Comparison of ENCODE assay signal across 8 cellular contexts in the genomic region with DNA sequence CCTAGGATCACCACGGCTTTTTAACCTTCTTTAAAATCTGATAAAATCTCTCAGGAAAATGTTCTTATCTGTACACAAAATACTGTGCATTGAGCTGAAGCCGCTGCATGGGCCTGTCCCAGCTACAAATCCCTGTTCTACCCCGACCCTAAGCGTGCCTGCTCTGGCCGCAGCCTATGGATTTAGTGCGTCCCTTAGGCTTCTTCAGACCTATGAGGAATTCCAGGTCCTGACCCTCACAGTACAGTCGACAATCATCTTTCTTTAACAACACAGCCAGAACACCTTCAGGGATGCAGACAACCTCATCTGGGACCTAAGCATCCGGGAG. TPM values are rescaled to one million over a fixed set of nuclear protein-coding genes. Genes with fewer than 3 reads are reported as not detected.
DNase-seq lines count a peak whose midpoint lies in the region; ATAC-seq and TF ChIP-seq lines count a peak whose summit lies in the region.

No MANE protein-coding gene starts in this region.

- H3K4me3 ChIP-seq in GM23338 (peak overlapping the region; percentile 36), mesenchymal stem cell (ENCODE audit: insufficient read depth in 1 of 2, low read depth in 1 of 2, low read length in 2 of 2) (peak overlapping the region in 1 of 2 experiments; percentile 95)

- H3K4me1 ChIP-seq in GM23338 (ENCODE audit: insufficient read depth) (peaks cover 30% of the 10 kb centered on the region), mesenchymal stem cell (ENCODE audit: control insufficient read depth, insufficient read depth, low read depth, low read length) (peaks cover 6% of the 10 kb centered on the region)

- H3K4ac ChIP-seq in mesenchymal stem cell (ENCODE audit: low read depth in 1 of 2, low read length in 2 of 2): peak overlapping the region in 1 of 2 experiments; percentile 38

- H3K9me3 ChIP-seq in mesenchymal stem cell (ENCODE audit: control insufficient read depth, low read length): no peaks in the 10 kb centered on the region

- H2BK12ac ChIP-seq in mesenchymal stem cell (ENCODE audit: low read length in 2 of 2): peak overlapping the region in 1 of 2 experiments; percentile 54

- peaks cover 59% of the 10 kb centered on the region for H3K79me2 ChIP-seq in GM23338 (replicated peaks; ENCODE audit: insufficient read depth)

- H3K14ac ChIP-seq in mesenchymal stem cell (ENCODE audit: low read length in 2 of 2): no peak overlapping the region

- H4K8ac ChIP-seq in mesenchymal stem cell (ENCODE audit: low read length): peak overlapping the region; percentile 95

- peak overlapping the region; percentile 96 for H3K4me3 Mint-ChIP-seq in GM23338
- H3K4me3 Mint-ChIP-seq in WTC11: peak overlapping the region; percentile 97

- 73% methylated on average over 8 of the region's 8 CpGs for WGBS in mesenchymal stem cell

- peak overlapping the region in 1 of 2 experiments; percentile 84 for H3K23ac ChIP-seq in mesenchymal stem cell (ENCODE audit: low read length in 2 of 2)

- H2AFZ ChIP-seq in GM23338 (no peak overlapping the region), mesenchymal stem cell (ENCODE audit: low read depth, low read length) (peak overlapping the region; percentile 80)

- H2BK5ac ChIP-seq in mesenchymal stem cell (ENCODE audit: low read depth, low read length, poor library complexity, severe bottlenecking): no peak overlapping the region

- H4K91ac ChIP-seq in mesenchymal stem cell (ENCODE audit: low read length): no peak overlapping the region

- CTCF ChIA-PET in WTC11 (lab: Charles Lee): interaction anchor here (0.9 to 1.8 kb wide), 10 partner anchors 13 to 246 kb away, joined by 3 to 17 read pairs (median 6); a partner anchor contains a TSS

- no peak overlapping the region for H2AK5ac ChIP-seq in mesenchymal stem cell (ENCODE audit: low read length, severe bottlenecking)

- no peaks in the 10 kb centered on the region; the same call in 1 of the 2 replicates for H4K20me1 ChIP-seq in GM23338 (replicated peaks; ENCODE audit: insufficient read depth)

- peaks cover 20% of the 10 kb centered on the region; the same call in 1 of the 2 replicates for H3F3A ChIP-seq in GM23338 (replicated peaks; ENCODE audit: low read depth)

- H3K18ac ChIP-seq in mesenchymal stem cell (ENCODE audit: low read depth in 1 of 2, low read length in 2 of 2): peak overlapping the region in 1 of 2 experiments; percentile 45

- H3K9ac ChIP-seq in mesenchymal stem cell (ENCODE audit: low read length): no peak overlapping the region

- H3K4me2 ChIP-seq in GM23338 (peak overlapping the region; percentile 65; the same call in 1 of the 2 replicates), mesenchymal stem cell (ENCODE audit: low read length, poor library complexity, severe bottlenecking) (peak overlapping the region; percentile 44)

- H2BK120ac ChIP-seq in mesenchymal stem cell (ENCODE audit: low read depth, low read length): no peak overlapping the region

- H3K9me3 Mint-ChIP-seq in GM23338 (no peaks in the 10 kb centered on the region), WTC11 (no peaks in the 10 kb centered on the region)

- H3K27me3 ChIP-seq in GM23338 (ENCODE audit: insufficient read depth): no peaks in the 10 kb centered on the region
- H3K27me3 ChIP-seq in mesenchymal stem cell (ENCODE audit: control insufficient read depth in 1 of 2, insufficient read depth in 1 of 2, low read length in 2 of 2): no peaks in the 10 kb centered on the region

- no peak overlapping the region for H2BK15ac ChIP-seq in mesenchymal stem cell (ENCODE audit: low read depth, poor library complexity, severe bottlenecking)

- H3K4me1 Mint-ChIP-seq in GM23338 (peaks cover 22% of the 10 kb centered on the region), WTC11 (peaks cover 26% of the 10 kb centered on the region)

- no peaks in the 10 kb centered on the region for H3K9me2 ChIP-seq in GM23338 (ENCODE audit: insufficient read depth)

- peak; percentile 9 for ATAC-seq in GM23338
- peak; percentile 5 for ATAC-seq in WTC11
- ATAC-seq in HG02973 (IDR thresholded peaks at IDR 0.05; ENCODE audit: unreplicated experiment): no peak
- no peak for ATAC-seq in HG03354 (IDR thresholded peaks at IDR 0.05; ENCODE audit: poor library complexity, severe bottlenecking, unreplicated experiment)
- no peak for ATAC-seq in HG03565 (IDR thresholded peaks at IDR 0.05; ENCODE audit: unreplicated experiment)
- no peak for ATAC-seq in GM18873 (IDR thresholded peaks at IDR 0.05; ENCODE audit: low FRiP score, unreplicated experiment)

- TF ChIP-seq CTCF in 22Rv1 (IDR thresholded peaks at IDR 0.05) (no peak), GM23338 (conservative IDR thresholded peaks at IDR 0.05; ENCODE audit: low read depth in 2 of 2) (no peak), WTC11 (IDR thresholded peaks at IDR 0.05) (no peak)

- POLR2A ChIA-PET in WTC11 (lab: Charles Lee): interaction anchor here (0.6 to 1.8 kb wide), 9 partner anchors 11 to 300 kb away, joined by 3 to 29 read pairs (median 4); a partner anchor contains a TSS

- DNase-seq in GM23338 (ENCODE audit: low spot score): peak; percentile 40
- peak; percentile 29 for DNase-seq in WTC11 (ENCODE audit: low spot score)
- no peak for DNase-seq in mesenchymal stem cell

- no peak overlapping the region; the same call in 1 of the 2 replicates for H3K27ac Mint-ChIP-seq in GM23338
- peak overlapping the region; percentile 86 for H3K27ac Mint-ChIP-seq in WTC11

- peaks cover 7% of the 10 kb centered on the region for H3K27me3 Mint-ChIP-seq in GM23338 (ENCODE audit: insufficient read depth, low read depth, poor library complexity)
- H3K27me3 Mint-ChIP-seq in WTC11 (ENCODE audit: low read depth): no peaks in the 10 kb centered on the region

- H3K36me3 Mint-ChIP-seq in GM23338 (ENCODE audit: low read depth) (peaks cover 7% of the 10 kb centered on the region), WTC11 (0 out of 2 replicates have a peak, but pooled peaks cover 3% of the 10 kb centered on the region)

- H3K79me1 ChIP-seq in mesenchymal stem cell (replicated peaks; ENCODE audit: low read length, poor library complexity, severe bottlenecking): peaks cover 11% of the 10 kb centered on the region

- H3K36me3 ChIP-seq in GM23338 (ENCODE audit: insufficient read depth) (no peaks in the 10 kb centered on the region), mesenchymal stem cell (ENCODE audit: control insufficient read depth in 1 of 2, insufficient read depth in 2 of 2, low read depth in 1 of 2, low read length in 2 of 2) (no peaks in the 10 kb centered on the region)

- H3K27ac ChIP-seq in 22Rv1: peak overlapping the region; percentile 77
- 0 out of 2 replicates have a peak overlapping the region, but pooled peaks have one; percentile 4 for H3K27ac ChIP-seq in GM23338 (ENCODE audit: low read depth)
- no peak overlapping the region for H3K27ac ChIP-seq in mesenchymal stem cell (ENCODE audit: low read length, poor library complexity, severe bottlenecking)

TF ChIP-seq in WTC11, 78 proteins besides CTCF, POLR2A, EP300 and RAD21 (continues in another document):
- TF ChIP-seq, protein P1, sequence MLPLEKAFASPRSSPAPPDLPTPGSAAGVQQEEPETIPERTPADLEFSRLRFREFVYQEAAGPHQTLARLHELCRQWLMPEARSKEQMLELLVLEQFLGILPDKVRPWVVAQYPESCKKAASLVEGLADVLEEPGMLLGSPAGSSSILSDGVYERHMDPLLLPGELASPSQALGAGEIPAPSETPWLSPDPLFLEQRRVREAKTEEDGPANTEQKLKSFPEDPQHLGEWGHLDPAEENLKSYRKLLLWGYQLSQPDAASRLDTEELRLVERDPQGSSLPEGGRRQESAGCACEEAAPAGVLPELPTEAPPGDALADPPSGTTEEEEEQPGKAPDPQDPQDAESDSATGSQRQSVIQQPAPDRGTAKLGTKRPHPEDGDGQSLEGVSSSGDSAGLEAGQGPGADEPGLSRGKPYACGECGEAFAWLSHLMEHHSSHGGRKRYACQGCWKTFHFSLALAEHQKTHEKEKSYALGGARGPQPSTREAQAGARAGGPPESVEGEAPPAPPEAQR (CRISPR knock-in tag; IDR thresholded peaks at IDR 0.05): no peak
- TF ChIP-seq, protein P2, sequence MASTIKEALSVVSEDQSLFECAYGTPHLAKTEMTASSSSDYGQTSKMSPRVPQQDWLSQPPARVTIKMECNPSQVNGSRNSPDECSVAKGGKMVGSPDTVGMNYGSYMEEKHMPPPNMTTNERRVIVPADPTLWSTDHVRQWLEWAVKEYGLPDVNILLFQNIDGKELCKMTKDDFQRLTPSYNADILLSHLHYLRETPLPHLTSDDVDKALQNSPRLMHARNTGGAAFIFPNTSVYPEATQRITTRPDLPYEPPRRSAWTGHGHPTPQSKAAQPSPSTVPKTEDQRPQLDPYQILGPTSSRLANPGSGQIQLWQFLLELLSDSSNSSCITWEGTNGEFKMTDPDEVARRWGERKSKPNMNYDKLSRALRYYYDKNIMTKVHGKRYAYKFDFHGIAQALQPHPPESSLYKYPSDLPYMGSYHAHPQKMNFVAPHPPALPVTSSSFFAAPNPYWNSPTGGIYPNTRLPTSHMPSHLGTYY (CRISPR knock-in tag; IDR thresholded peaks at IDR 0.05): no peak

RNA-seq across cellular contexts. Expression of a gene that starts 0.5 kb away (rescaled TPM):
- 28.6 and 29.6 TPM in 2 replicates for total RNA-seq in GM23338 (2014; rRNA removed; shearing (Covaris generic))
- polyA plus RNA-seq in GM23338 (2016; fragmentation: Nextera tagmentation; extraction: Ambion mirVana): 7.1 and 10.5 TPM in 2 replicates
- total RNA-seq in WTC11 (2021): 30.5 to 33.6 TPM (median 31.9 TPM) in 3 replicates
- 5.7 TPM for polyA plus RNA-seq in mesenchymal stem cell (2013, experiment 1 of 2)
- 5.7 TPM for polyA plus RNA-seq in mesenchymal stem cell (2013, experiment 2 of 2)

RNA-seq across cellular contexts. Expression of a gene that starts 1.9 kb away (rescaled TPM):
- 48.2 and 51.3 TPM in 2 replicates for total RNA-seq in GM23338 (2014; rRNA removed; shearing (Covaris generic))
- polyA plus RNA-seq in GM23338 (2016; fragmentation: Nextera tagmentation; extraction: Ambion mirVana): 75.7 and 77.1 TPM in 2 replicates
- 58.6 to 83.9 TPM (median 74.8 TPM) in 3 replicates for total RNA-seq in WTC11 (2021)
- polyA plus RNA-seq in mesenchymal stem cell (2013, experiment 1 of 2): 11.5 TPM
- polyA plus RNA-seq in mesenchymal stem cell (2013, experiment 2 of 2): 12.6 TPM

RNA-seq across cellular contexts. Expression of a gene that starts 28.5 kb away (rescaled TPM):
- 140 and 172 TPM in 2 replicates for total RNA-seq in GM23338 (2014; rRNA removed; shearing (Covaris generic))
- polyA plus RNA-seq in GM23338 (2016; fragmentation: Nextera tagmentation; extraction: Ambion mirVana): 565 and 610 TPM in 2 replicates
- total RNA-seq in WTC11 (2021): 117 to 128 TPM (median 126 TPM) in 3 replicates
- 211 TPM for polyA plus RNA-seq in mesenchymal stem cell (2013, experiment 1 of 2)
- 225 TPM for polyA plus RNA-seq in mesenchymal stem cell (2013, experiment 2 of 2)

RNA-seq across cellular contexts. Expression of a gene that starts 37.0 kb away (rescaled TPM):
- total RNA-seq in GM23338 (2014; rRNA removed; shearing (Covaris generic)): 35.7 and 36.5 TPM in 2 replicates
- 24.2 and 27.8 TPM in 2 replicates for polyA plus RNA-seq in GM23338 (2016; fragmentation: Nextera tagmentation; extraction: Ambion mirVana)
- total RNA-seq in WTC11 (2021): 29.7 to 33.1 TPM (median 32.9 TPM) in 3 replicates
- 41.1 TPM for polyA plus RNA-seq in mesenchymal stem cell (2013, experiment 1 of 2)
- polyA plus RNA-seq in mesenchymal stem cell (2013, experiment 2 of 2): 39.5 TPM

RNA-seq across cellular contexts. Expression of a gene that starts 37.8 kb away (rescaled TPM):
- total RNA-seq in GM23338 (2014; rRNA removed; shearing (Covaris generic)): 0.21 TPM in 1 of 2 replicates, not detected in the other
- polyA plus RNA-seq in GM23338 (2016; fragmentation: Nextera tagmentation; extraction: Ambion mirVana): 0.82 and 2.3 TPM in 2 replicates
- 0.42 to 0.55 TPM (median 0.50 TPM) in 3 replicates for total RNA-seq in WTC11 (2021)
- 0.15 TPM for polyA plus RNA-seq in mesenchymal stem cell (2013, experiment 1 of 2)
- 0.11 TPM for polyA plus RNA-seq in mesenchymal stem cell (2013, experiment 2 of 2)

Comparison
In these comparisons a context has a peak if more than half of its experiments do, and no peak if none do; other contexts are left out.
1. ATAC-seq: peak in GM23338 (single experiment) and WTC11 (single experiment); none in HG02973 (single experiment), HG03354 (single experiment), HG03565 (single experiment) and GM18873 (single experiment).